18 cellular contexts compared by ENCODE assay signal in genomic region chr7:41297167-41297566, GRCh38.
DNase-seq lines count a peak whose midpoint lies in the region; ATAC-seq lines count a peak whose summit lies in the region.
"Had no signal": no experiment of that assay in that cellular context is flagged by ENCODE, and none has a peak within 500 bp of the region (broad histone marks: within the 10 kb centered on the region; RNA-seq: fewer than 3 reads in every experiment).

No MANE protein-coding gene starts in this region.

- no peak overlapping the region for H3K4me3 ChIP-seq in mesenchymal stem cell (ENCODE audit: insufficient read depth in 1 of 2, low read depth in 1 of 2, low read length in 2 of 2)
- H3K4me3 ChIP-seq: K562 had no signal

- no peak overlapping the region for H2BK12ac ChIP-seq in mesenchymal stem cell (ENCODE audit: low read length in 2 of 2)

- no peaks in the 10 kb centered on the region for H3K27me3 ChIP-seq in mesenchymal stem cell (ENCODE audit: control insufficient read depth in 1 of 2, insufficient read depth in 1 of 2, low read length in 2 of 2)
- H3K27me3 ChIP-seq: BE2C had no signal

- no peak overlapping the region for H2BK5ac ChIP-seq in mesenchymal stem cell (ENCODE audit: low read depth, low read length, poor library complexity, severe bottlenecking)

- no peak overlapping the region for H3K14ac ChIP-seq in mesenchymal stem cell (ENCODE audit: low read length in 2 of 2)

- no peak overlapping the region for H4K8ac ChIP-seq in mesenchymal stem cell (ENCODE audit: low read length)

- peak overlapping the region; percentile 29 for H2AK5ac ChIP-seq in mesenchymal stem cell (ENCODE audit: low read length, severe bottlenecking)

- 78% methylated on average over 6 of the region's 6 CpGs for WGBS in mesenchymal stem cell

- H3K4me2 ChIP-seq in mesenchymal stem cell (ENCODE audit: low read length, poor library complexity, severe bottlenecking): no peak overlapping the region

- H3K9me3 ChIP-seq in mesenchymal stem cell (ENCODE audit: control insufficient read depth, low read length): no peaks in the 10 kb centered on the region
- H3K9me3 ChIP-seq: BE2C had no signal

- DNase-seq in NCI-H2171 treated with DMSO at 0.1 percent for 48 hours (lab: John Stamatoyannopoulos, UW): peak; percentile 10
- DNase-seq in NCI-H2171 (lab: John Stamatoyannopoulos, UW): no peak
- peak; percentile 11 for DNase-seq in RPMI7951 (ENCODE audit: low read depth)
- DNase-seq in mesenchymal stem cell: no peak
- no peak for DNase-seq in medulla oblongata (ENCODE audit: extremely low spot score)
- no peak for DNase-seq in left colon
- DNase-seq: BE2C, EL, MM.1S, NCI-H1048, NCI-H1417 treated with DMSO at 0.1 percent for 48 hours, NCI-H187, NCI-H748 treated with DMSO at 0.1 percent for 48 hours, T-helper 1 cell had no signal

- no peaks in the 10 kb centered on the region for H3K79me1 ChIP-seq in mesenchymal stem cell (replicated peaks; ENCODE audit: low read length, poor library complexity, severe bottlenecking)

- no peak overlapping the region for H3K4ac ChIP-seq in mesenchymal stem cell (ENCODE audit: low read depth in 1 of 2, low read length in 2 of 2)

- no peak overlapping the region for H3K18ac ChIP-seq in mesenchymal stem cell (ENCODE audit: low read depth in 1 of 2, low read length in 2 of 2)

- intact Hi-C loops in left colon (cut with DNase I, micrococcal nuclease): no loop called here

- H3K23ac ChIP-seq in mesenchymal stem cell (ENCODE audit: low read length in 2 of 2): no peak overlapping the region

- H2AFZ ChIP-seq in mesenchymal stem cell (ENCODE audit: low read depth, low read length): no peak overlapping the region

- no peak overlapping the region for H3K27ac ChIP-seq in mesenchymal stem cell (ENCODE audit: low read length, poor library complexity, severe bottlenecking)

- no peak overlapping the region for H4K91ac ChIP-seq in mesenchymal stem cell (ENCODE audit: low read length)

- no peak overlapping the region for H3K9ac ChIP-seq in mesenchymal stem cell (ENCODE audit: low read length)

- no peak for ATAC-seq in GM18511 (IDR thresholded peaks at IDR 0.05; ENCODE audit: unreplicated experiment)
- no peak for ATAC-seq in left colon
- ATAC-seq: K562, Panc1, SK-N-SH treated with all-trans-retinoic acid at 6 μM for 48 hours had no signal

- peaks cover 3% of the 10 kb centered on the region for H3K4me1 ChIP-seq in mesenchymal stem cell (ENCODE audit: control insufficient read depth, insufficient read depth, low read depth, low read length)
- H3K4me1 ChIP-seq: BE2C had no signal

- no peaks in the 10 kb centered on the region for H3K36me3 ChIP-seq in mesenchymal stem cell (ENCODE audit: control insufficient read depth in 1 of 2, insufficient read depth in 2 of 2, low read depth in 1 of 2, low read length in 2 of 2)
- H3K36me3 ChIP-seq: BE2C had no signal

- no peak overlapping the region for H2BK120ac ChIP-seq in mesenchymal stem cell (ENCODE audit: low read depth, low read length)

- no peak overlapping the region for H2BK15ac ChIP-seq in mesenchymal stem cell (ENCODE audit: low read depth, poor library complexity, severe bottlenecking)

Comparison
In these comparisons a context has a peak if more than half of its experiments do, and no peak if none do; other contexts are left out.
1. DNase-seq: peak in NCI-H2171 treated with DMSO at 0.1 percent for 48 hours (single experiment) and RPMI7951 (single experiment); none in NCI-H2171 (single experiment), mesenchymal stem cell (single experiment), medulla oblongata (single experiment) and left colon (0 of 2).